ENCODE assay signal across 27 cellular contexts in the genomic region with DNA sequence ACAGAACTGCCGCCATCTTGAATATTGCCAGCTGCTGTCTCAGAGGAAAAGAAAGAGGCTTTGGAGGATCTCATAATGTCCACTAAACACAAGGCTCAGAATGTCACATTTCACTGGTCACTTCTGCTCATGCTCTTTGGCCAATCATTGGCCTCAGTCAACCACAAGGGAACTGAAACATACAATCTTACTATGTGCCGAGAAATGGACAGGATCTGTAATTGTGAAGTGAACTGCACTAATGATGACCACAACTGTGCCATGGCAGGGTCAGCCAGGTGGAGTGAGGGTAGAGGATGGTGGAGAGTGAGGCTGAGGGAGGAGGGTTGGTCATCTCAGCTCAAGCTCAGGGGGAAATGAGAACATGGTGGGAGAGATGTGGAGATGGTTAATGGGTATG. TPM values are rescaled to one million over a fixed set of nuclear protein-coding genes. Genes with fewer than 3 reads are reported as not detected.
DNase-seq lines count a peak whose midpoint lies in the region; ATAC-seq, FAIRE-seq and TF ChIP-seq lines count a peak whose summit lies in the region.
"Had no signal": no experiment of that assay in that cellular context is flagged by ENCODE, and none has a peak within 500 bp of the region (broad histone marks: within the 10 kb centered on the region; RNA-seq: fewer than 3 reads in every experiment).

No MANE protein-coding gene starts in this region.

- no peaks in the 10 kb centered on the region for H4K20me1 ChIP-seq in IMR-90 (ENCODE audit: insufficient read depth, low read length)
- H4K20me1 ChIP-seq: BLaER1 had no signal

- CTCF ChIA-PET in IMR-90 (lab: Yijun Ruan, JAX): interaction anchor here (0.6 kb wide), 1 partner anchor 104 kb away, joined by 3 read pairs; no protein-coding TSS in a partner anchor

- H3K9me1 ChIP-seq in IMR-90 (ENCODE audit: insufficient read depth, low read length): no peaks in the 10 kb centered on the region

- H3K18ac ChIP-seq in IMR-90 (ENCODE audit: low read depth, low read length): no peak overlapping the region

- H4K91ac ChIP-seq in IMR-90 (ENCODE audit: insufficient read depth, low read depth, low read length): no peak overlapping the region

- TF ChIP-seq CTCF in IMR-90 (conservative IDR thresholded peaks at IDR 0.05; ENCODE audit: low read depth, low read length): no peak
- TF ChIP-seq CTCF in gastroesophageal sphincter (IDR thresholded peaks at IDR 0.05): no peak
- TF ChIP-seq CTCF in GM13977 (IDR thresholded peaks at IDR 0.05; ENCODE audit: extremely low read depth, insufficient read depth, missing control alignments): no peak

- no CpG with 5 or more reads among the region's 2 CpGs for WGBS in IMR-90 (ENCODE audit: extremely low coverage in 2 of 2, insufficient read length in 1 of 2), 2 experiments
- 100% methylated on average over 1 to 2 of the region's 2 CpGs for WGBS in gastroesophageal sphincter (ENCODE audit: low coverage in 1 of 2), 2 donors

- H3K27me3 ChIP-seq in IMR-90 (ENCODE audit: control insufficient read depth, insufficient read depth, low read length): no peaks in the 10 kb centered on the region
- no peaks in the 10 kb centered on the region for H3K27me3 ChIP-seq in gastroesophageal sphincter
- H3K27me3 ChIP-seq: BLaER1, Peyer's patch had no signal

- no peak for DNase-seq in GM12891 (ENCODE audit: insufficient read length, low spot score)
- DNase-seq in IMR-90: no peak
- no peak for DNase-seq in GM13977 (ENCODE audit: low spot score)
- DNase-seq in central memory CD4-positive, alpha-beta T cell: no peak
- DNase-seq in NCI-H2107 treated with DMSO at 0.1 percent for 48 hours (lab: John Stamatoyannopoulos, UW; ENCODE audit: unreplicated experiment): no peak
- no peak for DNase-seq in stimulated activated CD4-positive, alpha-beta T cell treated with anti-CD3 and anti-CD28 coated beads, Interleukin-2, amount 100 ng/mL, for 48 hours
- DNase-seq: CD4-positive, CD25-positive, alpha-beta regulatory T cell; DMS53; MV-4-11; NCI-H1105; NCI-H1436 treated with DMSO at 0.1 percent for 48 hours; NCI-H1930; NCI-H2107; NCI-H524 treated with DMSO at 0.1 percent for 48 hours; Peyer's patch; SIG-M5; SW 1271; T-helper 9 cell had no signal

- H2BK15ac ChIP-seq in IMR-90 (ENCODE audit: low read depth, low read length): no peak overlapping the region

- dilution Hi-C loops in IMR-90 (cut with HindIII; ENCODE audit: low sequenced_read_pairs, unreplicated experiment): no loop called here

- H3K4me3 ChIP-seq in IMR-90 (ENCODE audit: insufficient read depth, low read depth, low read length): no peak overlapping the region
- no peak overlapping the region for H3K4me3 ChIP-seq in gastroesophageal sphincter
- H3K4me3 ChIP-seq: BLaER1, Peyer's patch, SK-N-MC had no signal

- H3K23ac ChIP-seq in IMR-90 (ENCODE audit: low read depth, low read length): no peak overlapping the region

- no peak overlapping the region for H3K9ac ChIP-seq in IMR-90 (ENCODE audit: low read depth, low read length)
- H3K9ac ChIP-seq: BLaER1 had no signal

- intact Hi-C loops in IMR-90 (cut with micrococcal nuclease): no loop called here

- no peak overlapping the region for H2BK20ac ChIP-seq in IMR-90 (ENCODE audit: low read depth, low read length)

- H2AK9ac ChIP-seq in IMR-90 (replicated peaks; ENCODE audit: low read depth, low read length, poor library complexity): no peak overlapping the region

- peak overlapping the region; percentile 17 for H2AFZ ChIP-seq in IMR-90 (replicated peaks; ENCODE audit: low read length, poor library complexity)

- H3K4me2 ChIP-seq in IMR-90 (ENCODE audit: low read depth, low read length): no peak overlapping the region
- H3K4me2 ChIP-seq: BLaER1 had no signal

- no peak overlapping the region for H3K56ac ChIP-seq in IMR-90 (ENCODE audit: extremely low read depth, insufficient read depth, low read length)

- POLR2A ChIA-PET in IMR-90 (lab: Charles Lee; ENCODE audit: unreplicated experiment): no interaction called here

- H3K4ac ChIP-seq in IMR-90 (ENCODE audit: low read depth, low read length): no peak overlapping the region

- no peak overlapping the region for H4K8ac ChIP-seq in IMR-90 (ENCODE audit: low read depth in 2 of 2, low read length in 2 of 2)

- H4K5ac ChIP-seq in IMR-90 (ENCODE audit: low read depth, low read length): no peak overlapping the region

- H3K27ac ChIP-seq in IMR-90 (ENCODE audit: insufficient read depth, low read length): no peak overlapping the region
- peak overlapping the region in 3 of 4 donors; percentile 67 to 78 (median 67) for H3K27ac ChIP-seq in gastroesophageal sphincter
- H3K27ac ChIP-seq: BLaER1, HL-60, Peyer's patch, SK-N-MC had no signal

- no peak for TF ChIP-seq POLR2A in GM12891 (IDR thresholded peaks at IDR 0.05; ENCODE audit: low read depth, low read length)
- TF ChIP-seq POLR2A in IMR-90 (IDR thresholded peaks at IDR 0.05; ENCODE audit: low read depth, low read length): no peak
- TF ChIP-seq POLR2A in gastroesophageal sphincter (IDR thresholded peaks at IDR 0.05): no peak

- ATAC-seq in HG02798 (IDR thresholded peaks at IDR 0.05; ENCODE audit: poor library complexity, unreplicated experiment) (peak; percentile 31), IMR-90 (ENCODE audit: low read depth) (no peak), gastroesophageal sphincter (no peak)

- H3K4me1 ChIP-seq in IMR-90 (ENCODE audit: control insufficient read depth, insufficient read depth, low read length): peaks cover 4% of the 10 kb centered on the region; the same call in 1 of the 2 replicates
- H3K4me1 ChIP-seq in gastroesophageal sphincter: peaks cover 0 to 22% (median 0%) of the 10 kb centered on the region in 3 donors
- H3K4me1 ChIP-seq: BLaER1, Peyer's patch had no signal

- BruUV-seq in IMR-90 (replicated peaks; lab: Mats Ljungman, UMichigan): no TSS peak

- in situ Hi-C loops in IMR-90 (cut with MboI; ENCODE audit: low sequenced_read_pairs): no loop called here
- in situ Hi-C loops in GM13977 (cut with MboI; ENCODE audit: low pct_unique_long_range_greater_than_20kb, low sequenced_read_pairs, unreplicated experiment): no loop called here

- H2BK120ac ChIP-seq in IMR-90 (ENCODE audit: low read depth, low read length): no peak overlapping the region

- H3K9me3 ChIP-seq in IMR-90 (ENCODE audit: control insufficient read depth, insufficient read depth, low read length): no peaks in the 10 kb centered on the region
- no peaks in the 10 kb centered on the region for H3K9me3 ChIP-seq in gastroesophageal sphincter
- H3K9me3 ChIP-seq: BLaER1, Peyer's patch had no signal

- no peak for TF ChIP-seq RAD21 in IMR-90 (IDR thresholded peaks at IDR 0.05; ENCODE audit: low read length)

- no peak for TF ChIP-seq EP300 in gastroesophageal sphincter (IDR thresholded peaks at IDR 0.05)

- H3K14ac ChIP-seq in IMR-90 (replicated peaks; ENCODE audit: low read depth, low read length): no peak overlapping the region

- no peak overlapping the region for H2AK5ac ChIP-seq in IMR-90 (ENCODE audit: low read depth, low read length)

- H3K36me3 ChIP-seq in IMR-90 (ENCODE audit: control insufficient read depth, insufficient read depth, low read length): no peaks in the 10 kb centered on the region
- no peaks in the 10 kb centered on the region for H3K36me3 ChIP-seq in gastroesophageal sphincter
- H3K36me3 ChIP-seq: BLaER1, Peyer's patch had no signal

- H3K79me1 ChIP-seq in IMR-90 (ENCODE audit: low read depth in 1 of 2, low read length in 2 of 2): no peaks in the 10 kb centered on the region

- FAIRE-seq in GM12891 (lab: Jason Lieb, UNC): no peak
- FAIRE-seq: D721Med had no signal

- no peak overlapping the region for H2BK5ac ChIP-seq in IMR-90 (ENCODE audit: low read depth, low read length, poor library complexity, severe bottlenecking)

TF ChIP-seq in GM12891, 5 proteins besides CTCF, POLR2A, EP300 and RAD21:
- TF ChIP-seq SPI1 (IDR thresholded peaks at IDR 0.05; ENCODE audit: low read depth, low read length) (peak; percentile 57), PAX5 (IDR thresholded peaks at IDR 0.05; ENCODE audit: insufficient read depth, low read length, severe bottlenecking) (no peak)

TF ChIP-seq in IMR-90, 13 proteins besides CTCF, POLR2A, EP300 and RAD21 (continues in another document):
- TF ChIP-seq RCOR1 (IDR thresholded peaks at IDR 0.05; ENCODE audit: insufficient replicate concordance, low read length) (no peak), MXI1 (IDR thresholded peaks at IDR 0.05; ENCODE audit: borderline replicate concordance, low read depth, low read length) (no peak), RFX5 (IDR thresholded peaks at IDR 0.05; ENCODE audit: low read depth, low read length) (no peak), MAZ (IDR thresholded peaks at IDR 0.05; ENCODE audit: borderline replicate concordance, low read depth, low read length) (no peak), MAFK (IDR thresholded peaks at IDR 0.05; ENCODE audit: low read depth, low read length) (no peak), BHLHE40 (IDR thresholded peaks at IDR 0.05; ENCODE audit: low read depth, low read length) (no peak), SMC3 (IDR thresholded peaks at IDR 0.05; ENCODE audit: low read depth, low read length) (no peak), FOS (IDR thresholded peaks at IDR 0.05; ENCODE audit: low read depth, low read length) (no peak), NFE2L2 (IDR thresholded peaks at IDR 0.05; ENCODE audit: low read depth, low read length) (no peak), CHD1 (IDR thresholded peaks at IDR 0.05; ENCODE audit: low read depth, low read length) (no peak)
- TF ChIP-seq, protein P1, sequence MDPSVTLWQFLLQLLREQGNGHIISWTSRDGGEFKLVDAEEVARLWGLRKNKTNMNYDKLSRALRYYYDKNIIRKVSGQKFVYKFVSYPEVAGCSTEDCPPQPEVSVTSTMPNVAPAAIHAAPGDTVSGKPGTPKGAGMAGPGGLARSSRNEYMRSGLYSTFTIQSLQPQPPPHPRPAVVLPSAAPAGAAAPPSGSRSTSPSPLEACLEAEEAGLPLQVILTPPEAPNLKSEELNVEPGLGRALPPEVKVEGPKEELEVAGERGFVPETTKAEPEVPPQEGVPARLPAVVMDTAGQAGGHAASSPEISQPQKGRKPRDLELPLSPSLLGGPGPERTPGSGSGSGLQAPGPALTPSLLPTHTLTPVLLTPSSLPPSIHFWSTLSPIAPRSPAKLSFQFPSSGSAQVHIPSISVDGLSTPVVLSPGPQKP (IDR thresholded peaks at IDR 0.05; ENCODE audit: borderline replicate concordance, low read depth, low read length): no peak

RNA-seq across cellular contexts. Expression of a gene that starts 32.8 kb away (rescaled TPM):
- polyA plus RNA-seq in GM12891 (2012; ENCODE audit: low read depth, missing spikeins): not detected
- 0.18 and 0.28 TPM in 2 replicates for total RNA-seq in IMR-90 (2012; rRNA removed)
- 0.82 and 0.85 TPM in 2 replicates for polyA plus RNA-seq in IMR-90 (2012; rRNA removed)
- polyA plus RNA-seq in IMR-90 (2012; cell fraction: cytosol; rRNA removed): 0.35 and 0.68 TPM in 2 replicates
- polyA plus RNA-seq in IMR-90 (2012; cell fraction: nucleus; rRNA removed; ENCODE audit: low replicate concordance): 1.6 and 3.3 TPM in 2 replicates
- 1 to 10 TPM in 3 of 4 donors, under 1 TPM in 1; 0.81 to 6.4 (median 4.3) TPM for total RNA-seq in gastroesophageal sphincter
- total RNA-seq: CD4-positive, CD25-positive, alpha-beta regulatory T cell; G401; H4; MCF 10A had no signal
- polyA plus RNA-seq: CD4-positive, CD25-positive, alpha-beta regulatory T cell had no signal
